In the genomic region with DNA sequence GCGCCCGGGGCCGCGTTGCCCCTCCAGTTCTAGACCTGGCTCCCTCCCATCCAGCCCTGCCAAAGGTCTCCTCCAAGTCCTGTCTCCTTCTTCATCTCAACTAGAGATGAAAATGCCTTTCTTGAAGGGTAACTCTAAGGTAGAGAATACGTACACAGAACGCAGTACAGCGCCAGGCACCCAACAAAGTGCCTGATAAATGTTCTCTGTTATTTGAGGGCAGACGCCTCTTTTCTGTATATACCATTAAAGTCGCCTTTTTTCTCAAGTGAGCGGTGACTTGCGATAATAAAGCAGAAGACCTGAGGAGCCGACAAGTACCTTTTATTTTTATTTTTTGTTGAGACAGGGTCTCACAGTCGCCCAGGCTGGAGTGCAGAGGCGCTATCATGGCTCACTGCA, we compare ENCODE assay signal across 1 cellular context.
TF ChIP-seq lines count a peak whose summit lies in the region.

No MANE protein-coding gene starts in this region.

TF ChIP-seq in GM12878, 131 proteins besides CTCF, POLR2A, EP300 and RAD21:
- no peak for TF ChIP-seq NBN (IDR thresholded peaks at IDR 0.05)
- TF ChIP-seq IKZF2 (IDR thresholded peaks at IDR 0.05): 0 out of 4 replicates have a peak, but pooled peaks of 1 of the 2 experiments have one; percentile 3
